Comparison of ENCODE assay signal across 14 cellular contexts in the genomic region with DNA sequence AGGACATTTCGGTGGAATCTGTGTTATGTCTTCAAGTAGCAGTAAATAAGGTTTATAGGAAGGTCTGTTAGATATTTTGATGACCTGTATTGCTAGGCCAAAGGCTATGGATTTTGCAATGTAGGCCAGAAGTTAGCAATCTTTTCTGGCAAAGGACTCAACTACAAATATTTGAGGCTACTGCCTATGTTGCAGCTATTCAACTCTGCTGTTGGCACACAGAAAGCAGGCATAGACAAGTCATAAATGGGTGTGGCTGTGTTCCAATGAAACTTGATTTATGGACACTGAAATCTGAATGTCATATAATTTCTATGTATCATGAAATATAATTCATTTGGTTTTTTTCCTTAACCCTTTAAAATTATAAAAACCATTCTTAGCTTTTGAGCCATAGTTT.
DNase-seq lines count a peak whose midpoint lies in the region; ATAC-seq and TF ChIP-seq lines count a peak whose summit lies in the region.
"Had no signal": no experiment of that assay in that cellular context is flagged by ENCODE, and none has a peak within 500 bp of the region (broad histone marks: within the 10 kb centered on the region; RNA-seq: fewer than 3 reads in every experiment).

No MANE protein-coding gene starts in this region.

- H3K4me1 ChIP-seq in RWPE2 (ENCODE audit: insufficient read depth, poor library complexity, severe bottlenecking): peaks cover 46% of the 10 kb centered on the region
- peaks cover 25% of the 10 kb centered on the region for H3K4me1 ChIP-seq in psoas muscle
- peaks cover 6% of the 10 kb centered on the region for H3K4me1 ChIP-seq in lower lobe of right lung

- ATAC-seq in RWPE2 (ENCODE audit: low read depth) (peak; percentile 58), psoas muscle (peak in 3 of 4 donors; percentile 26 to 35 (median 30)), HG02610 (IDR thresholded peaks at IDR 0.05; ENCODE audit: unreplicated experiment) (no peak), lower lobe of right lung (no peak)

- H3K27me3 ChIP-seq in RWPE2 (ENCODE audit: insufficient read depth, poor library complexity, severe bottlenecking): no peaks in the 10 kb centered on the region
- H3K27me3 ChIP-seq in psoas muscle (ENCODE audit: insufficient read depth in 3 of 3, low read length in 2 of 3): no peaks in the 10 kb centered on the region
- no peaks in the 10 kb centered on the region for H3K27me3 ChIP-seq in lower lobe of right lung (ENCODE audit: low read depth)
- H3K27me3 ChIP-seq: SJSA1, stomach had no signal

- peak; percentile 93 for DNase-seq in GM04503 (ENCODE audit: low read depth)
- DNase-seq in RWPE2 (ENCODE audit: low spot score): peak; percentile 82
- peak; percentile 65 for DNase-seq in fibroblast of pulmonary artery (ENCODE audit: low read depth)
- no peak for DNase-seq in psoas muscle
- DNase-seq in lower lobe of right lung: no peak
- DNase-seq in DMS 273 (lab: John Stamatoyannopoulos, UW; ENCODE audit: unreplicated experiment): no peak
- no peak for DNase-seq in NCI-H1105 (lab: John Stamatoyannopoulos, UW)
- DNase-seq: activated naive CD4-positive, alpha-beta T cell treated with Interleukin-2 at 50 U/mL for 16 hours; central memory CD4-positive, alpha-beta T cell; NCI-H1694; NCI-H526 treated with DMSO at 0.1 percent for 48 hours; stomach had no signal

- TF ChIP-seq CTCF in RWPE2 (IDR thresholded peaks at IDR 0.05; ENCODE audit: poor library complexity, severe bottlenecking) (no peak), fibroblast of pulmonary artery (IDR thresholded peaks at IDR 0.05; ENCODE audit: low read length, missing control alignments) (no peak), psoas muscle (IDR thresholded peaks at IDR 0.05) (no peak), lower lobe of right lung (IDR thresholded peaks at IDR 0.05) (no peak)

- H3K27ac ChIP-seq in RWPE2 (ENCODE audit: poor library complexity, severe bottlenecking) (peak overlapping the region; percentile 90), psoas muscle (no peak overlapping the region), lower lobe of right lung (no peak overlapping the region)
- H3K27ac ChIP-seq: SJSA1 had no signal

- H3K9me3 ChIP-seq in RWPE2 (ENCODE audit: severe bottlenecking) (no peaks in the 10 kb centered on the region), psoas muscle (no peaks in the 10 kb centered on the region), lower lobe of right lung (no peaks in the 10 kb centered on the region)
- H3K9me3 ChIP-seq: stomach had no signal

- H3K36me3 ChIP-seq in RWPE2 (ENCODE audit: low read depth) (no peaks in the 10 kb centered on the region), psoas muscle (ENCODE audit: insufficient read depth in 1 of 2, low read depth in 1 of 2) (no peaks in the 10 kb centered on the region), lower lobe of right lung (no peaks in the 10 kb centered on the region)
- H3K36me3 ChIP-seq: stomach had no signal

- intact Hi-C loops in psoas muscle (cut with DNase I) (loop anchor here in 1 of 2 donors (2.0 kb wide), 1 partner anchor 33 kb away; no protein-coding TSS in a partner anchor), lower lobe of right lung (cut with DNase I) (no loop called here)

- WGBS in psoas muscle, 3 donors: 87 to 91% (median 89%) methylated on average over 1 of the region's 1 CpG

- H3K4me3 ChIP-seq in RWPE2 (ENCODE audit: severe bottlenecking): no peak overlapping the region
- H3K4me3 ChIP-seq in fibroblast of pulmonary artery (replicated peaks; ENCODE audit: low read depth, low read length): no peak overlapping the region
- no peak overlapping the region for H3K4me3 ChIP-seq in psoas muscle
- H3K4me3 ChIP-seq in lower lobe of right lung: no peak overlapping the region
- H3K4me3 ChIP-seq: SJSA1, stomach had no signal

Comparison
In these comparisons a context has a peak if more than half of its experiments do, and no peak if none do; other contexts are left out.
1. DNase-seq: peak in GM04503 (single experiment), RWPE2 (single experiment) and fibroblast of pulmonary artery (single experiment); none in psoas muscle (0 of 2), lower lobe of right lung (single experiment), DMS 273 (single experiment) and NCI-H1105 (single experiment).
2. ATAC-seq: peak in RWPE2 (single experiment) and psoas muscle (3 of 4); none in HG02610 (single experiment) and lower lobe of right lung (0 of 2).